ENCODE assay signal across 30 cellular contexts in genomic region chr4:171601091-171601490, GRCh38.
"Had no signal": no experiment of that assay in that cellular context is flagged by ENCODE, and none has a peak within 500 bp of the region (broad histone marks: within the 10 kb centered on the region; RNA-seq: fewer than 3 reads in every experiment).

No MANE protein-coding gene starts in this region.

- FAIRE-seq: colon had no signal

- DNase-seq: activated CD4-positive, alpha-beta memory T cell treated with anti-CD3 and anti-CD28 coated beads for 36 hours; activated CD4-positive, alpha-beta T cell treated with anti-CD3 and anti-CD28 coated beads for 36 hours; activated CD4-positive, alpha-beta T cell treated with anti-CD3 and anti-CD28 coated beads, Interleukin-2, amount 10 ng/mL, durations not matched to agents 24 days and 14 days; activated CD4-positive, CD25-positive, alpha-beta regulatory T cell; activated CD4-positive, CD25-positive, alpha-beta regulatory T cell treated with anti-CD3 and anti-CD28 coated beads, Interleukin-2, amount 50 U/mL, for 72 hours; activated CD8-positive, alpha-beta memory T cell treated with anti-CD3 and anti-CD28 coated beads, Interleukin-2, amount 10 ng/mL, durations not matched to agents 7 days and 5 days; activated CD8-positive, alpha-beta memory T cell treated with anti-CD3 and anti-CD28 coated beads, Interleukin-2, amount 50 U/mL, for 4 hours; activated CD8-positive, alpha-beta T cell treated with anti-CD3 and anti-CD28 coated beads, Interleukin-2, amount 10 ng/mL, durations not matched to agents 7 days and 5 days; activated effector memory CD4-positive, alpha-beta T cell treated with anti-CD3 and anti-CD28 coated beads, Interleukin-2, amount 50 U/mL, for 16 hours; activated naive CD4-positive, alpha-beta T cell treated with anti-CD3 and anti-CD28 coated beads for 36 hours; activated naive CD8-positive, alpha-beta T cell treated with anti-CD3 and anti-CD28 coated beads for 36 hours; activated naive CD8-positive, alpha-beta T cell treated with anti-CD3 and anti-CD28 coated beads, Interleukin-2, amount 50 U/mL, for 24 hours; activated T-cell treated with anti-CD3 and anti-CD28 coated beads, Interleukin-2, amount 50 U/mL, for 1 hour; activated T-cell treated with anti-CD3 and anti-CD28 coated beads, Interleukin-2, amount 50 U/mL, for 48 hours; adrenal gland; amygdala; aorta; body of pancreas; caudate nucleus; cortex of kidney; dermis blood vessel endothelial cell; effector CD4-positive, alpha-beta T cell; effector memory CD8-positive, alpha-beta T cell; erythroblast; foreskin keratinocyte; gastrocnemius medialis; T-helper 1 cell; T-helper 17 cell; T1000 had no signal

- ATAC-seq: activated CD4-positive, alpha-beta T cell treated with anti-CD3 and anti-CD28 coated beads for 36 hours; activated CD8-positive, alpha-beta memory T cell treated with anti-CD3 and anti-CD28 coated beads, Interleukin-2, amount 10 ng/mL, durations not matched to agents 7 days and 5 days; activated CD8-positive, alpha-beta T cell treated with anti-CD3 and anti-CD28 coated beads, Interleukin-2, amount 10 ng/mL, durations not matched to agents 7 days and 5 days; activated naive CD8-positive, alpha-beta T cell treated with anti-CD3 and anti-CD28 coated beads, Interleukin-2, amount 50 U/mL, for 24 hours; body of pancreas; effector memory CD8-positive, alpha-beta T cell; foreskin keratinocyte; gastrocnemius medialis; T-helper 17 cell had no signal
